ENCODE assay signal across 19 cellular contexts in the genomic region with DNA sequence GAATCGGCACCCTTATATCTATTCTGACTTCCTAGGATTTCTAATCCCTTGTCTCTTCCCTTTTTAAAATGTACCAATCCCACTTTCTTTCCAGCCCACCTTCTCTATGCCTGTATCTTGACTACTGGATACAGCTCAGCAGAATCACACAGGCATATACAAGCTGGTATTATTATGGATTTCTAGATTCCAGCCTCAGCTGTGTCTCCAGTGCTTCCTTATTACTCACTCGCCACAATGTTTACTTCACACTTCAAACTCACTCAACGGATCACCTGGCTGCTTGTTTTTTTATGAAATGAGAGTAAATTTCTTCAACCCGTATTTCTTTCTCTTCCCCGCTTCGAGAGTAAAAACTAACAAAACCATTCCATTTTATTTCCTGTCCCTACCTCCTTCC. TPM values are rescaled to one million over a fixed set of nuclear protein-coding genes. Genes with fewer than 3 reads are reported as not detected.
A peak's percentile ranks its signal among the peaks of the same experiment; 100 is the strongest.
DNase-seq lines count a peak whose midpoint lies in the region; ATAC-seq lines count a peak whose summit lies in the region.
"Had no signal": no experiment of that assay in that cellular context is flagged by ENCODE, and none has a peak within 500 bp of the region (broad histone marks: within the 10 kb centered on the region; RNA-seq: fewer than 3 reads in every experiment).

No MANE protein-coding gene starts in this region.

- H3K27ac ChIP-seq in CD4-positive, alpha-beta memory T cell (ENCODE audit: low read depth, low read length) = no peak overlapping the region
- H3K27ac ChIP-seq: esophagus squamous epithelium, heart left ventricle, uterus had no signal

- peak; percentile 14 for DNase-seq in NCI-H510A treated with DMSO at 0.1 percent for 48 hours (lab: John Stamatoyannopoulos, UW)
- DNase-seq in NCI-H510A (lab: John Stamatoyannopoulos, UW) = no peak
- peak; percentile 35 for DNase-seq in astrocyte of the hippocampus (ENCODE audit: low read depth, low spot score)
- DNase-seq in iris pigment epithelial cell (ENCODE audit: low read depth) = peak; percentile 86
- no peak for DNase-seq in immature natural killer cell
- DNase-seq in CD4-positive, alpha-beta memory T cell = no peak
- DNase-seq in Kasumi-1 (lab: John Stamatoyannopoulos, UW) = no peak
- DNase-seq: 8988T; activated CD4-positive, alpha-beta T cell treated with anti-CD3 and anti-CD28 coated beads for 1 hour; activated naive CD8-positive, alpha-beta T cell treated with anti-CD3 and anti-CD28 coated beads, Interleukin-2, amount 10 ng/mL, durations not matched to agents 7 days and 5 days; BE2C; esophagus squamous epithelium; heart left ventricle; naive thymus-derived CD8-positive, alpha-beta T cell; NCI-H2081; NCI-H524; uterus had no signal

- ATAC-seq in stimulated activated memory B cell treated with anti-CD40 and anti-IgM and Interleukin-4, amounts not matched to agents 10 μg/mL and 1 μg/mL and 100 μg/mL, for 72 hours = no peak
- ATAC-seq: heart left ventricle; naive thymus-derived CD8-positive, alpha-beta T cell had no signal

- peaks cover 21% of the 10 kb centered on the region for H3K36me3 Mint-ChIP-seq in stimulated activated memory B cell treated with anti-CD40 and anti-IgM and Interleukin-4, amounts not matched to agents 10 μg/mL and 1 μg/mL and 100 μg/mL, for 72 hours
- H3K36me3 Mint-ChIP-seq in immature natural killer cell = peaks cover 8 to 14% (median 9%) of the 10 kb centered on the region in 3 donors
- H3K36me3 Mint-ChIP-seq in CD4-positive, alpha-beta memory T cell = peaks cover 12 to 16% of the 10 kb centered on the region in 2 donors

- no peaks in the 10 kb centered on the region for H3K9me3 Mint-ChIP-seq in stimulated activated memory B cell treated with anti-CD40 and anti-IgM and Interleukin-4, amounts not matched to agents 10 μg/mL and 1 μg/mL and 100 μg/mL, for 72 hours
- H3K9me3 Mint-ChIP-seq in immature natural killer cell = no peaks in the 10 kb centered on the region
- no peaks in the 10 kb centered on the region for H3K9me3 Mint-ChIP-seq in CD4-positive, alpha-beta memory T cell
- H3K9me3 Mint-ChIP-seq: activated naive CD8-positive, alpha-beta T cell treated with anti-CD3 and anti-CD28 coated beads, Interleukin-2, amount 10 ng/mL, durations not matched to agents 7 days and 5 days; naive thymus-derived CD8-positive, alpha-beta T cell had no signal

- peaks cover 4% of the 10 kb centered on the region for H3K36me3 ChIP-seq in CD4-positive, alpha-beta memory T cell (ENCODE audit: insufficient read depth, low read length)
- H3K36me3 ChIP-seq: BE2C had no signal

- CTCF ChIA-PET in CD4-positive, alpha-beta memory T cell (lab: Charles Lee; ENCODE audit: partially characterized antibody) = interaction anchor here (1.0 to 1.2 kb wide), 2 partner anchors 272 to 676 kb away, joined by 3 to 4 read pairs; no protein-coding TSS in a partner anchor

- no peaks in the 10 kb centered on the region for H3K4me1 Mint-ChIP-seq in stimulated activated memory B cell treated with anti-CD40 and anti-IgM and Interleukin-4, amounts not matched to agents 10 μg/mL and 1 μg/mL and 100 μg/mL, for 72 hours
- H3K4me1 Mint-ChIP-seq in immature natural killer cell = no peaks in the 10 kb centered on the region
- H3K4me1 Mint-ChIP-seq in CD4-positive, alpha-beta memory T cell = no peaks in the 10 kb centered on the region
- H3K4me1 Mint-ChIP-seq: activated naive CD8-positive, alpha-beta T cell treated with anti-CD3 and anti-CD28 coated beads, Interleukin-2, amount 10 ng/mL, durations not matched to agents 7 days and 5 days; naive thymus-derived CD8-positive, alpha-beta T cell had no signal

- H3K4me1 ChIP-seq in CD4-positive, alpha-beta memory T cell (ENCODE audit: insufficient read depth, low read length) = no peaks in the 10 kb centered on the region
- H3K4me1 ChIP-seq: BE2C, esophagus squamous epithelium, uterus had no signal

- H3K4me3 Mint-ChIP-seq in stimulated activated memory B cell treated with anti-CD40 and anti-IgM and Interleukin-4, amounts not matched to agents 10 μg/mL and 1 μg/mL and 100 μg/mL, for 72 hours = no peak overlapping the region
- no peak overlapping the region for H3K4me3 Mint-ChIP-seq in immature natural killer cell
- H3K4me3 Mint-ChIP-seq in CD4-positive, alpha-beta memory T cell = no peak overlapping the region
- H3K4me3 Mint-ChIP-seq: activated naive CD8-positive, alpha-beta T cell treated with anti-CD3 and anti-CD28 coated beads, Interleukin-2, amount 10 ng/mL, durations not matched to agents 7 days and 5 days; naive thymus-derived CD8-positive, alpha-beta T cell had no signal

- H3K27me3 Mint-ChIP-seq in stimulated activated memory B cell treated with anti-CD40 and anti-IgM and Interleukin-4, amounts not matched to agents 10 μg/mL and 1 μg/mL and 100 μg/mL, for 72 hours = no peaks in the 10 kb centered on the region
- H3K27me3 Mint-ChIP-seq in immature natural killer cell (ENCODE audit: low read depth in 3 of 3) = peaks cover 0 to 2% (median 0%) of the 10 kb centered on the region in 3 donors
- H3K27me3 Mint-ChIP-seq in CD4-positive, alpha-beta memory T cell = no peaks in the 10 kb centered on the region
- H3K27me3 Mint-ChIP-seq: activated naive CD8-positive, alpha-beta T cell treated with anti-CD3 and anti-CD28 coated beads, Interleukin-2, amount 10 ng/mL, durations not matched to agents 7 days and 5 days; naive thymus-derived CD8-positive, alpha-beta T cell; progenitor cell of endocrine pancreas had no signal

- POLR2A ChIA-PET in CD4-positive, alpha-beta memory T cell (lab: Charles Lee; ENCODE audit: partially characterized antibody) = no interaction called here

- H3K27me3 ChIP-seq in CD4-positive, alpha-beta memory T cell (ENCODE audit: insufficient read depth, low read length) = no peaks in the 10 kb centered on the region
- H3K27me3 ChIP-seq: BE2C, esophagus squamous epithelium, heart left ventricle, uterus had no signal

- H3K27ac Mint-ChIP-seq in stimulated activated memory B cell treated with anti-CD40 and anti-IgM and Interleukin-4, amounts not matched to agents 10 μg/mL and 1 μg/mL and 100 μg/mL, for 72 hours = peak overlapping the region; percentile 2
- no peak overlapping the region for H3K27ac Mint-ChIP-seq in immature natural killer cell
- peak overlapping the region in 1 of 7 donors; percentile 3 for H3K27ac Mint-ChIP-seq in CD4-positive, alpha-beta memory T cell
- H3K27ac Mint-ChIP-seq: activated naive CD8-positive, alpha-beta T cell treated with anti-CD3 and anti-CD28 coated beads, Interleukin-2, amount 10 ng/mL, durations not matched to agents 7 days and 5 days; progenitor cell of endocrine pancreas had no signal

- H3K9me3 ChIP-seq in CD4-positive, alpha-beta memory T cell (ENCODE audit: control insufficient read depth in 1 of 2, low read length in 2 of 2) = no peaks in the 10 kb centered on the region
- H3K9me3 ChIP-seq: BE2C, esophagus squamous epithelium, uterus had no signal

- intact Hi-C loops in CD4-positive, alpha-beta memory T cell (cut with micrococcal nuclease) = no loop called here

- no peak overlapping the region for H3K4me3 ChIP-seq in CD4-positive, alpha-beta memory T cell (ENCODE audit: low read length in 2 of 2)
- H3K4me3 ChIP-seq: esophagus squamous epithelium, heart left ventricle, uterus had no signal

RNA-seq across cellular contexts. Expression of a gene that starts 38.8 kb away (rescaled TPM):
- polyA plus RNA-seq in immature natural killer cell = 10 to 100 TPM; 19.2 to 33.4 (median 28.1) TPM
- total RNA-seq in CD4-positive, alpha-beta memory T cell = 10 to 100 TPM; 16.8 to 17.8 TPM
- 10 to 100 TPM; 28.1 to 37.7 TPM for polyA plus RNA-seq in CD4-positive, alpha-beta memory T cell

RNA-seq across cellular contexts. Expression of a gene that starts 39.0 kb away (rescaled TPM):
- 10 to 100 TPM; 16.6 to 42.4 (median 26.4) TPM for polyA plus RNA-seq in immature natural killer cell
- 10 to 100 TPM; 18.4 to 20.2 TPM for total RNA-seq in CD4-positive, alpha-beta memory T cell
- 10 to 100 TPM; 19.3 to 28.3 TPM for polyA plus RNA-seq in CD4-positive, alpha-beta memory T cell

Comparison
In these comparisons a context has a peak if more than half of its experiments do, and no peak if none do; other contexts are left out.
1. DNase-seq: peak in NCI-H510A treated with DMSO at 0.1 percent for 48 hours (single experiment), astrocyte of the hippocampus (single experiment) and iris pigment epithelial cell (single experiment); none in NCI-H510A (single experiment), immature natural killer cell (0 of 3), CD4-positive, alpha-beta memory T cell (0 of 5) and Kasumi-1 (0 of 2).